ENCODE assay signal across 8 cellular contexts in the genomic region with DNA sequence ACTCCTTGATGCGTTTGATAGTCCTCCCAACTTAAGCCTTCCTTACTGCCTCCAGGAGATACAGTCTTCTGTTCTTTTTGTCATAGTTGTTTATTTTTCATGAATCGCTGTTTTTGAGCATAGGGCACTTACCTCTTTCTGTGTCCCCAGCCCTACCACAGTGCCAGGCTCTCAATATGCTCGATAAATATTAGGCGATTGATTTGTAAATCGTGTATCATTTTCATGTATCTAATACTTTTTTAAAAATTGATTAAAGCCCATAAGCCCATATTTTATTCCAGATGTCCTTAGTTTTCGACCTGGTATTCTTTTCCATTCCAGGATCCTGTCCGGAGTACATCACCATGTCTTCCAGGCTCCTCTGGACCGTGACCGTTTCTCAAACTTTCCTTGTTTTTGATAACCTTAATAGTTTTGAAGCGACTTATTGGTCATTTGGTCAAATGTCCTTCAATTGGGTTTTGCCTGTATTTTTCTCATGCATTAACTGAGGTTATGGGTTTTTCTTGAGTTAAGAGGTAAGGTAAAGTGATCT. TPM values are rescaled to one million over a fixed set of nuclear protein-coding genes. Genes with fewer than 3 reads are reported as not detected.
DNase-seq lines count a peak whose midpoint lies in the region; ATAC-seq and TF ChIP-seq lines count a peak whose summit lies in the region.

No MANE protein-coding gene starts in this region.

- peak overlapping the region; percentile 90 for H3K27ac ChIP-seq in layer of hippocampus (ENCODE audit: low read depth, low read length)

- TF ChIP-seq CTCF in type B pancreatic cell (conservative IDR thresholded peaks at IDR 0.05), result no peak

- intact Hi-C loops in activated T-helper 1 cell treated with anti-CD3 and anti-CD28 coated beads, Interleukin-12 subunit alpha, Interleukin-12 subunit beta, Interleukin-2, Interleukin-4 antibody, amounts not matched to agents 30 ng/mL and 10 ng/mL and 1 ng/mL, durations not matched to agents 14 hours and 24 hours and 36 hours (cut with micrococcal nuclease), result loop anchor here (1.0 to 10.0 kb wide), 9 partner anchors 9 to 1839 kb away; a partner anchor contains a TSS

- peak; percentile 13 for ATAC-seq in HG03097 (IDR thresholded peaks at IDR 0.05; ENCODE audit: low FRiP score, unreplicated experiment)

- H3K27ac Mint-ChIP-seq in activated naive CD4-positive, alpha-beta T cell treated with anti-CD3 and anti-CD28 coated beads, Interleukin-2, amount 10 ng/mL, durations not matched to agents 7 days and 5 days, result peak overlapping the region; percentile 99
- peak overlapping the region; percentile 99 for H3K27ac Mint-ChIP-seq in activated T-helper 1 cell treated with anti-CD3 and anti-CD28 coated beads, Interleukin-12 subunit alpha, Interleukin-12 subunit beta, Interleukin-2, Interleukin-4 antibody, amounts not matched to agents 30 ng/mL and 10 ng/mL and 1 ng/mL, durations not matched to agents 14 hours and 24 hours and 36 hours
- H3K27ac Mint-ChIP-seq in type B pancreatic cell, result peak overlapping the region; percentile 98

- peak overlapping the region; percentile 94 for H3K4me3 Mint-ChIP-seq in activated naive CD4-positive, alpha-beta T cell treated with anti-CD3 and anti-CD28 coated beads, Interleukin-2, amount 10 ng/mL, durations not matched to agents 7 days and 5 days
- H3K4me3 Mint-ChIP-seq in activated T-helper 1 cell treated with anti-CD3 and anti-CD28 coated beads, Interleukin-12 subunit alpha, Interleukin-12 subunit beta, Interleukin-2, Interleukin-4 antibody, amounts not matched to agents 30 ng/mL and 10 ng/mL and 1 ng/mL, durations not matched to agents 14 hours and 24 hours and 36 hours, result peak overlapping the region; percentile 97
- peak overlapping the region; percentile 97 for H3K4me3 Mint-ChIP-seq in type B pancreatic cell

- H3K27me3 Mint-ChIP-seq in activated naive CD4-positive, alpha-beta T cell treated with anti-CD3 and anti-CD28 coated beads, Interleukin-2, amount 10 ng/mL, durations not matched to agents 7 days and 5 days, result peaks cover 23% of the 10 kb centered on the region
- H3K27me3 Mint-ChIP-seq in activated T-helper 1 cell treated with anti-CD3 and anti-CD28 coated beads, Interleukin-12 subunit alpha, Interleukin-12 subunit beta, Interleukin-2, Interleukin-4 antibody, amounts not matched to agents 30 ng/mL and 10 ng/mL and 1 ng/mL, durations not matched to agents 14 hours and 24 hours and 36 hours (ENCODE audit: insufficient read depth), result peaks cover 13% of the 10 kb centered on the region
- no peaks in the 10 kb centered on the region for H3K27me3 Mint-ChIP-seq in type B pancreatic cell

- H3K27me3 ChIP-seq in layer of hippocampus (ENCODE audit: control insufficient read depth, insufficient read depth, low read length), result no peaks in the 10 kb centered on the region

- CTCF ChIA-PET in activated naive CD4-positive, alpha-beta T cell treated with anti-CD3 and anti-CD28 coated beads, Interleukin-2, amount 10 ng/mL, durations not matched to agents 7 days and 5 days (lab: Charles Lee), result no interaction called here

- H3K9me3 Mint-ChIP-seq in activated naive CD4-positive, alpha-beta T cell treated with anti-CD3 and anti-CD28 coated beads, Interleukin-2, amount 10 ng/mL, durations not matched to agents 7 days and 5 days, result no peaks in the 10 kb centered on the region
- peaks cover 3% of the 10 kb centered on the region for H3K9me3 Mint-ChIP-seq in activated T-helper 1 cell treated with anti-CD3 and anti-CD28 coated beads, Interleukin-12 subunit alpha, Interleukin-12 subunit beta, Interleukin-2, Interleukin-4 antibody, amounts not matched to agents 30 ng/mL and 10 ng/mL and 1 ng/mL, durations not matched to agents 14 hours and 24 hours and 36 hours
- no peaks in the 10 kb centered on the region for H3K9me3 Mint-ChIP-seq in type B pancreatic cell

- H3K4me1 Mint-ChIP-seq in activated naive CD4-positive, alpha-beta T cell treated with anti-CD3 and anti-CD28 coated beads, Interleukin-2, amount 10 ng/mL, durations not matched to agents 7 days and 5 days, result peaks cover 43% of the 10 kb centered on the region
- H3K4me1 Mint-ChIP-seq in activated T-helper 1 cell treated with anti-CD3 and anti-CD28 coated beads, Interleukin-12 subunit alpha, Interleukin-12 subunit beta, Interleukin-2, Interleukin-4 antibody, amounts not matched to agents 30 ng/mL and 10 ng/mL and 1 ng/mL, durations not matched to agents 14 hours and 24 hours and 36 hours (ENCODE audit: low read depth), result peaks cover 36% of the 10 kb centered on the region
- H3K4me1 Mint-ChIP-seq in type B pancreatic cell (ENCODE audit: unreplicated experiment), result peaks cover 18% of the 10 kb centered on the region

- H3K36me3 Mint-ChIP-seq in activated naive CD4-positive, alpha-beta T cell treated with anti-CD3 and anti-CD28 coated beads, Interleukin-2, amount 10 ng/mL, durations not matched to agents 7 days and 5 days, result peaks cover 27% of the 10 kb centered on the region
- H3K36me3 Mint-ChIP-seq in activated T-helper 1 cell treated with anti-CD3 and anti-CD28 coated beads, Interleukin-12 subunit alpha, Interleukin-12 subunit beta, Interleukin-2, Interleukin-4 antibody, amounts not matched to agents 30 ng/mL and 10 ng/mL and 1 ng/mL, durations not matched to agents 14 hours and 24 hours and 36 hours (ENCODE audit: low read depth), result peaks cover 22% of the 10 kb centered on the region
- H3K36me3 Mint-ChIP-seq in type B pancreatic cell, result peaks cover 16% of the 10 kb centered on the region

- no peak for DNase-seq in activated naive CD4-positive, alpha-beta T cell treated with anti-CD3 and anti-CD28 coated beads, Interleukin-2, amount 10 ng/mL, durations not matched to agents 7 days and 5 days
- no peak for DNase-seq in activated naive CD4-positive, alpha-beta T cell treated with Interleukin-2 at 50 U/mL for 16 hours
- DNase-seq in activated T-helper 1 cell treated with anti-CD3 and anti-CD28 coated beads, Interleukin-12 subunit alpha, Interleukin-12 subunit beta, Interleukin-2, Interleukin-4 antibody, amounts not matched to agents 30 ng/mL and 10 ng/mL and 1 ng/mL, durations not matched to agents 14 hours and 24 hours and 36 hours (ENCODE audit: low spot score), result no peak
- DNase-seq in type B pancreatic cell (ENCODE audit: extremely low spot score, unreplicated experiment) (no peak), NOMO-1 (lab: John Stamatoyannopoulos, UW; ENCODE audit: unreplicated experiment in 2 of 2) (no peak), SHP77 treated with DMSO at 0.1 percent for 48 hours (lab: John Stamatoyannopoulos, UW) (no peak)

RNA-seq across cellular contexts. Expression of a gene that starts 0.4 kb away (rescaled TPM):
- 127 and 129 TPM in 2 replicates for total RNA-seq in activated T-helper 1 cell treated with anti-CD3 and anti-CD28 coated beads, Interleukin-12 subunit alpha, Interleukin-12 subunit beta, Interleukin-2, Interleukin-4 antibody, amounts not matched to agents 30 ng/mL and 10 ng/mL and 1 ng/mL, durations not matched to agents 14 hours and 24 hours and 36 hours
- 87.3 and 98.0 TPM in 2 replicates for total RNA-seq in type B pancreatic cell (ENCODE audit: low replicate concordance)
